1 cellular context compared by ENCODE assay signal in the genomic region with DNA sequence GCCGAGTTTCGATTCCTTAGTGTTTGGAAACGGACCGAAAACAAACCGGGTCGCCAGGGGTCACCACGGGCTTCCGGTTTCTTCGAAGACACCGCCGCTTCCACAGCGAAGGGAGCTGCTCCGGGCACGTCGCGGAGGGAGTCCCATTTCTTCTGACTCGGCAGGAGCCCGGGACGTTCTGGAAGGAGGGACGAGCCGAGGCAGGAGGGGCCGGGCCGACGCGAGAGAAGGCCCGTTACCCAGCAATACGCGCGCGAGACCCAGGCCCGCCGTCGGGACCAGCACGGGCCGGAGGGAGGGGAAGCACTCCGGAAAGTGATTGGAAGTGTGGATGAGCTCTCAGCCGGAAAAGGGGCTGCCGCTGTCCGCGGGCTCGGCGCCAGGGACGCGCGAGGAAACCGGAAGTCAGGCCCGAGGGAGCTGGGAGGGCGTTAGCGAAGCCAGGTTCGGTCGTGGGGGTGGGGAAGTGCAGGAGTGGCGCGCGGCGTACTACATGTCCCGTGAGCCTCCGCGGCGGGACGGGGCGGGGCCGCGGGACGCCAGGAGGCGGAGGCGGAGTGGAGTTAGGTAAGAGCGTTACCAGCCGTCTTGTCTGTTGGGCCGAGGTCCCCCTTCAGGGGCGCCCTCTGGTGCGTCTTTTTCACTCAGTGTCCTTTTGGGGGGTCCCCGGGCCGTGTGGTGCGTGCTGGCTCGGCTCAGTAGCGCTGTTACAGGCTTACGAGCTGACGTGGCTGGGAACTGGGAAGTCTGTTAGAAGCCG.
A peak's percentile ranks its signal among the peaks of the same experiment; 100 is the strongest.
TF ChIP-seq lines count a peak whose summit lies in the region.

A gene with protein sequence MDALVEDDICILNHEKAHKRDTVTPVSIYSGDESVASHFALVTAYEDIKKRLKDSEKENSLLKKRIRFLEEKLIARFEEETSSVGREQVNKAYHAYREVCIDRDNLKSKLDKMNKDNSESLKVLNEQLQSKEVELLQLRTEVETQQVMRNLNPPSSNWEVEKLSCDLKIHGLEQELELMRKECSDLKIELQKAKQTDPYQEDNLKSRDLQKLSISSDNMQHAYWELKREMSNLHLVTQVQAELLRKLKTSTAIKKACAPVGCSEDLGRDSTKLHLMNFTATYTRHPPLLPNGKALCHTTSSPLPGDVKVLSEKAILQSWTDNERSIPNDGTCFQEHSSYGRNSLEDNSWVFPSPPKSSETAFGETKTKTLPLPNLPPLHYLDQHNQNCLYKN (minus strand): TSS at position 188 of the 760 bp plus-strand sequence. CDS start 8,207 bp downstream, outside the sequence.
A gene with protein sequence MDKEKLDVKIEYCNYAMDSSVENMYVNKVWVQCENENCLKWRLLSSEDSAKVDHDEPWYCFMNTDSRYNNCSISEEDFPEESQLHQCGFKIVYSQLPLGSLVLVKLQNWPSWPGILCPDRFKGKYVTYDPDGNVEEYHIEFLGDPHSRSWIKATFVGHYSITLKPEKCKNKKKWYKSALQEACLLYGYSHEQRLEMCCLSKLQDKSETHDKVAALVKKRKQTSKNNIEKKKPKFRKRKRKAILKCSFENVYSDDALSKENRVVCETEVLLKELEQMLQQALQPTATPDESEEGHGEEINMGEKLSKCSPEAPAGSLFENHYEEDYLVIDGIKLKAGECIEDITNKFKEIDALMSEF (plus strand): TSS at position 85 of the 760 bp plus-strand sequence. CDS start 64,348 bp downstream, outside the sequence.

TF ChIP-seq in K562, 482 proteins besides CTCF, POLR2A, EP300 and RAD21 (continued from another document and continues in another):
- TF ChIP-seq, protein P1, sequence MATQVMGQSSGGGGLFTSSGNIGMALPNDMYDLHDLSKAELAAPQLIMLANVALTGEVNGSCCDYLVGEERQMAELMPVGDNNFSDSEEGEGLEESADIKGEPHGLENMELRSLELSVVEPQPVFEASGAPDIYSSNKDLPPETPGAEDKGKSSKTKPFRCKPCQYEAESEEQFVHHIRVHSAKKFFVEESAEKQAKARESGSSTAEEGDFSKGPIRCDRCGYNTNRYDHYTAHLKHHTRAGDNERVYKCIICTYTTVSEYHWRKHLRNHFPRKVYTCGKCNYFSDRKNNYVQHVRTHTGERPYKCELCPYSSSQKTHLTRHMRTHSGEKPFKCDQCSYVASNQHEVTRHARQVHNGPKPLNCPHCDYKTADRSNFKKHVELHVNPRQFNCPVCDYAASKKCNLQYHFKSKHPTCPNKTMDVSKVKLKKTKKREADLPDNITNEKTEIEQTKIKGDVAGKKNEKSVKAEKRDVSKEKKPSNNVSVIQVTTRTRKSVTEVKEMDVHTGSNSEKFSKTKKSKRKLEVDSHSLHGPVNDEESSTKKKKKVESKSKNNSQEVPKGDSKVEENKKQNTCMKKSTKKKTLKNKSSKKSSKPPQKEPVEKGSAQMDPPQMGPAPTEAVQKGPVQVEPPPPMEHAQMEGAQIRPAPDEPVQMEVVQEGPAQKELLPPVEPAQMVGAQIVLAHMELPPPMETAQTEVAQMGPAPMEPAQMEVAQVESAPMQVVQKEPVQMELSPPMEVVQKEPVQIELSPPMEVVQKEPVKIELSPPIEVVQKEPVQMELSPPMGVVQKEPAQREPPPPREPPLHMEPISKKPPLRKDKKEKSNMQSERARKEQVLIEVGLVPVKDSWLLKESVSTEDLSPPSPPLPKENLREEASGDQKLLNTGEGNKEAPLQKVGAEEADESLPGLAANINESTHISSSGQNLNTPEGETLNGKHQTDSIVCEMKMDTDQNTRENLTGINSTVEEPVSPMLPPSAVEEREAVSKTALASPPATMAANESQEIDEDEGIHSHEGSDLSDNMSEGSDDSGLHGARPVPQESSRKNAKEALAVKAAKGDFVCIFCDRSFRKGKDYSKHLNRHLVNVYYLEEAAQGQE (CRISPR knock-in tag; IDR thresholded peaks at IDR 0.05; ENCODE audit: low read depth), result peak; percentile 88
- TF ChIP-seq SIN3A (IDR thresholded peaks at IDR 0.05; ENCODE audit: borderline replicate concordance in 2 of 2, control insufficient read depth in 1 of 2, low read depth in 2 of 2, low read length in 2 of 2), result peak in 1 of 2 experiments; percentile 60; a peak in 2 of 4 replicates
- TF ChIP-seq HCFC1 (IDR thresholded peaks at IDR 0.05; ENCODE audit: low read depth, low read length), result peak; percentile 92
- TF ChIP-seq TRIM28 (IDR thresholded peaks at IDR 0.05), result 0 out of 2 replicates have a peak, but pooled peaks have one; percentile 19
- peak in 1 of 2 experiments; percentile 42; a peak in 1 of 4 replicates for TF ChIP-seq NONO (IDR thresholded peaks at IDR 0.05; ENCODE audit: low read depth in 2 of 2, low read length in 1 of 2)
- TF ChIP-seq POLR3G (IDR thresholded peaks at IDR 0.05; ENCODE audit: extremely low read depth, insufficient read length, insufficient replicate concordance), result no peak
- TF ChIP-seq KDM5B (IDR thresholded peaks at IDR 0.05; ENCODE audit: insufficient replicate concordance, low read depth, low read length), result peak; percentile 74
- peak; percentile 27 for TF ChIP-seq FUS (optimal IDR thresholded peaks at IDR 0.05; ENCODE audit: low read depth, low read length)
- 0 out of 2 replicates have a peak, but pooled peaks have one; percentile 48 for TF ChIP-seq RHOXF2B (CRISPR knock-in tag; conservative IDR thresholded peaks at IDR 0.05)
- peak; percentile 96 for TF ChIP-seq LCOR (CRISPR knock-in tag; IDR thresholded peaks at IDR 0.05)
- TF ChIP-seq, protein P2, sequence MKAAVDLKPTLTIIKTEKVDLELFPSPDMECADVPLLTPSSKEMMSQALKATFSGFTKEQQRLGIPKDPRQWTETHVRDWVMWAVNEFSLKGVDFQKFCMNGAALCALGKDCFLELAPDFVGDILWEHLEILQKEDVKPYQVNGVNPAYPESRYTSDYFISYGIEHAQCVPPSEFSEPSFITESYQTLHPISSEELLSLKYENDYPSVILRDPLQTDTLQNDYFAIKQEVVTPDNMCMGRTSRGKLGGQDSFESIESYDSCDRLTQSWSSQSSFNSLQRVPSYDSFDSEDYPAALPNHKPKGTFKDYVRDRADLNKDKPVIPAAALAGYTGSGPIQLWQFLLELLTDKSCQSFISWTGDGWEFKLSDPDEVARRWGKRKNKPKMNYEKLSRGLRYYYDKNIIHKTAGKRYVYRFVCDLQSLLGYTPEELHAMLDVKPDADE (conservative IDR thresholded peaks at IDR 0.05; ENCODE audit: control insufficient read depth, low read depth, low read length), result peak; percentile 90
- TF ChIP-seq FOXA3 (CRISPR knock-in tag; conservative IDR thresholded peaks at IDR 0.05 in 1 of 2, IDR thresholded peaks at IDR 0.05 in 1 of 2), result peak in 1 of 2 experiments; percentile 74; a peak in 1 of 4 replicates
- peak; percentile 57 for TF ChIP-seq CHD1 (IDR thresholded peaks at IDR 0.05; ENCODE audit: low read length)
- TF ChIP-seq, protein P3, sequence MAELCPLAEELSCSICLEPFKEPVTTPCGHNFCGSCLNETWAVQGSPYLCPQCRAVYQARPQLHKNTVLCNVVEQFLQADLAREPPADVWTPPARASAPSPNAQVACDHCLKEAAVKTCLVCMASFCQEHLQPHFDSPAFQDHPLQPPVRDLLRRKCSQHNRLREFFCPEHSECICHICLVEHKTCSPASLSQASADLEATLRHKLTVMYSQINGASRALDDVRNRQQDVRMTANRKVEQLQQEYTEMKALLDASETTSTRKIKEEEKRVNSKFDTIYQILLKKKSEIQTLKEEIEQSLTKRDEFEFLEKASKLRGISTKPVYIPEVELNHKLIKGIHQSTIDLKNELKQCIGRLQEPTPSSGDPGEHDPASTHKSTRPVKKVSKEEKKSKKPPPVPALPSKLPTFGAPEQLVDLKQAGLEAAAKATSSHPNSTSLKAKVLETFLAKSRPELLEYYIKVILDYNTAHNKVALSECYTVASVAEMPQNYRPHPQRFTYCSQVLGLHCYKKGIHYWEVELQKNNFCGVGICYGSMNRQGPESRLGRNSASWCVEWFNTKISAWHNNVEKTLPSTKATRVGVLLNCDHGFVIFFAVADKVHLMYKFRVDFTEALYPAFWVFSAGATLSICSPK (IDR thresholded peaks at IDR 0.05; ENCODE audit: borderline replicate concordance), result no peak
- peak; percentile 75; the same call in 1 of the 2 replicates for TF ChIP-seq ELF4 (CRISPR knock-in tag; IDR thresholded peaks at IDR 0.05)
- TF ChIP-seq HDAC8 (tag; IDR thresholded peaks at IDR 0.05), result peak; percentile 73; the same call in 1 of the 2 replicates
- TF ChIP-seq BDP1 (IDR thresholded peaks at IDR 0.05; ENCODE audit: insufficient read depth, insufficient read length), result no peak
- TF ChIP-seq, protein P4, sequence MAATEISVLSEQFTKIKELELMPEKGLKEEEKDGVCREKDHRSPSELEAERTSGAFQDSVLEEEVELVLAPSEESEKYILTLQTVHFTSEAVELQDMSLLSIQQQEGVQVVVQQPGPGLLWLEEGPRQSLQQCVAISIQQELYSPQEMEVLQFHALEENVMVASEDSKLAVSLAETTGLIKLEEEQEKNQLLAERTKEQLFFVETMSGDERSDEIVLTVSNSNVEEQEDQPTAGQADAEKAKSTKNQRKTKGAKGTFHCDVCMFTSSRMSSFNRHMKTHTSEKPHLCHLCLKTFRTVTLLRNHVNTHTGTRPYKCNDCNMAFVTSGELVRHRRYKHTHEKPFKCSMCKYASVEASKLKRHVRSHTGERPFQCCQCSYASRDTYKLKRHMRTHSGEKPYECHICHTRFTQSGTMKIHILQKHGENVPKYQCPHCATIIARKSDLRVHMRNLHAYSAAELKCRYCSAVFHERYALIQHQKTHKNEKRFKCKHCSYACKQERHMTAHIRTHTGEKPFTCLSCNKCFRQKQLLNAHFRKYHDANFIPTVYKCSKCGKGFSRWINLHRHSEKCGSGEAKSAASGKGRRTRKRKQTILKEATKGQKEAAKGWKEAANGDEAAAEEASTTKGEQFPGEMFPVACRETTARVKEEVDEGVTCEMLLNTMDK (IDR thresholded peaks at IDR 0.05; ENCODE audit: borderline replicate concordance, insufficient read depth, low read depth, low read length, poor library complexity, severe bottlenecking), result peak; percentile 63
- TF ChIP-seq SMARCB1 (IDR thresholded peaks at IDR 0.05; ENCODE audit: insufficient read length, low read depth), result no peak
- TF ChIP-seq, protein P5, sequence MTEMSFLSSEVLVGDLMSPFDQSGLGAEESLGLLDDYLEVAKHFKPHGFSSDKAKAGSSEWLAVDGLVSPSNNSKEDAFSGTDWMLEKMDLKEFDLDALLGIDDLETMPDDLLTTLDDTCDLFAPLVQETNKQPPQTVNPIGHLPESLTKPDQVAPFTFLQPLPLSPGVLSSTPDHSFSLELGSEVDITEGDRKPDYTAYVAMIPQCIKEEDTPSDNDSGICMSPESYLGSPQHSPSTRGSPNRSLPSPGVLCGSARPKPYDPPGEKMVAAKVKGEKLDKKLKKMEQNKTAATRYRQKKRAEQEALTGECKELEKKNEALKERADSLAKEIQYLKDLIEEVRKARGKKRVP (CRISPR knock-in tag; IDR thresholded peaks at IDR 0.05), result peak; percentile 52; the same call in 1 of the 2 replicates
- peak; percentile 32; the same call in 1 of the 2 replicates for TF ChIP-seq NCOR1 (IDR thresholded peaks at IDR 0.05)
- TF ChIP-seq ZNF644 (tag; IDR thresholded peaks at IDR 0.05; ENCODE audit: low read depth), result peak; percentile 79
- no peak for TF ChIP-seq MAFF (IDR thresholded peaks at IDR 0.05; ENCODE audit: low read length)
- TF ChIP-seq, protein P6, sequence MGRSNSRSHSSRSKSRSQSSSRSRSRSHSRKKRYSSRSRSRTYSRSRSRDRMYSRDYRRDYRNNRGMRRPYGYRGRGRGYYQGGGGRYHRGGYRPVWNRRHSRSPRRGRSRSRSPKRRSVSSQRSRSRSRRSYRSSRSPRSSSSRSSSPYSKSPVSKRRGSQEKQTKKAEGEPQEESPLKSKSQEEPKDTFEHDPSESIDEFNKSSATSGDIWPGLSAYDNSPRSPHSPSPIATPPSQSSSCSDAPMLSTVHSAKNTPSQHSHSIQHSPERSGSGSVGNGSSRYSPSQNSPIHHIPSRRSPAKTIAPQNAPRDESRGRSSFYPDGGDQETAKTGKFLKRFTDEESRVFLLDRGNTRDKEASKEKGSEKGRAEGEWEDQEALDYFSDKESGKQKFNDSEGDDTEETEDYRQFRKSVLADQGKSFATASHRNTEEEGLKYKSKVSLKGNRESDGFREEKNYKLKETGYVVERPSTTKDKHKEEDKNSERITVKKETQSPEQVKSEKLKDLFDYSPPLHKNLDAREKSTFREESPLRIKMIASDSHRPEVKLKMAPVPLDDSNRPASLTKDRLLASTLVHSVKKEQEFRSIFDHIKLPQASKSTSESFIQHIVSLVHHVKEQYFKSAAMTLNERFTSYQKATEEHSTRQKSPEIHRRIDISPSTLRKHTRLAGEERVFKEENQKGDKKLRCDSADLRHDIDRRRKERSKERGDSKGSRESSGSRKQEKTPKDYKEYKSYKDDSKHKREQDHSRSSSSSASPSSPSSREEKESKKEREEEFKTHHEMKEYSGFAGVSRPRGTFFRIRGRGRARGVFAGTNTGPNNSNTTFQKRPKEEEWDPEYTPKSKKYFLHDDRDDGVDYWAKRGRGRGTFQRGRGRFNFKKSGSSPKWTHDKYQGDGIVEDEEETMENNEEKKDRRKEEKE (IDR thresholded peaks at IDR 0.05; ENCODE audit: borderline replicate concordance in 1 of 2, control insufficient read depth in 1 of 2, low read depth in 2 of 2, low read length in 1 of 2), result 0 out of 4 replicates have a peak, but pooled peaks of 1 of the 2 experiments have one; percentile 28
- TF ChIP-seq, protein P7, sequence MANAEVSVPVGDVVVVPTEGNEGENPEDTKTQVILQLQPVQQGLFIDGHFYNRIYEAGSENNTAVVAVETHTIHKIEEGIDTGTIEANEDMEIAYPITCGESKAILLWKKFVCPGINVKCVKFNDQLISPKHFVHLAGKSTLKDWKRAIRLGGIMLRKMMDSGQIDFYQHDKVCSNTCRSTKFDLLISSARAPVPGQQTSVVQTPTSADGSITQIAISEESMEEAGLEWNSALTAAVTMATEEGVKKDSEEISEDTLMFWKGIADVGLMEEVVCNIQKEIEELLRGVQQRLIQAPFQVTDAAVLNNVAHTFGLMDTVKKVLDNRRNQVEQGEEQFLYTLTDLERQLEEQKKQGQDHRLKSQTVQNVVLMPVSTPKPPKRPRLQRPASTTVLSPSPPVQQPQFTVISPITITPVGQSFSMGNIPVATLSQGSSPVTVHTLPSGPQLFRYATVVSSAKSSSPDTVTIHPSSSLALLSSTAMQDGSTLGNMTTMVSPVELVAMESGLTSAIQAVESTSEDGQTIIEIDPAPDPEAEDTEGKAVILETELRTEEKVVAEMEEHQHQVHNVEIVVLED (CRISPR knock-in tag; IDR thresholded peaks at IDR 0.05), result peak; percentile 74
- peak; percentile 83 for TF ChIP-seq HMGN3 (IDR thresholded peaks at IDR 0.05; ENCODE audit: borderline replicate concordance, extremely low read depth, insufficient read length, low read depth, low read length)
- 0 out of 2 replicates have a peak, but pooled peaks have one; percentile 69 for TF ChIP-seq RFX7 (CRISPR knock-in tag; IDR thresholded peaks at IDR 0.05)
- TF ChIP-seq, protein P8, sequence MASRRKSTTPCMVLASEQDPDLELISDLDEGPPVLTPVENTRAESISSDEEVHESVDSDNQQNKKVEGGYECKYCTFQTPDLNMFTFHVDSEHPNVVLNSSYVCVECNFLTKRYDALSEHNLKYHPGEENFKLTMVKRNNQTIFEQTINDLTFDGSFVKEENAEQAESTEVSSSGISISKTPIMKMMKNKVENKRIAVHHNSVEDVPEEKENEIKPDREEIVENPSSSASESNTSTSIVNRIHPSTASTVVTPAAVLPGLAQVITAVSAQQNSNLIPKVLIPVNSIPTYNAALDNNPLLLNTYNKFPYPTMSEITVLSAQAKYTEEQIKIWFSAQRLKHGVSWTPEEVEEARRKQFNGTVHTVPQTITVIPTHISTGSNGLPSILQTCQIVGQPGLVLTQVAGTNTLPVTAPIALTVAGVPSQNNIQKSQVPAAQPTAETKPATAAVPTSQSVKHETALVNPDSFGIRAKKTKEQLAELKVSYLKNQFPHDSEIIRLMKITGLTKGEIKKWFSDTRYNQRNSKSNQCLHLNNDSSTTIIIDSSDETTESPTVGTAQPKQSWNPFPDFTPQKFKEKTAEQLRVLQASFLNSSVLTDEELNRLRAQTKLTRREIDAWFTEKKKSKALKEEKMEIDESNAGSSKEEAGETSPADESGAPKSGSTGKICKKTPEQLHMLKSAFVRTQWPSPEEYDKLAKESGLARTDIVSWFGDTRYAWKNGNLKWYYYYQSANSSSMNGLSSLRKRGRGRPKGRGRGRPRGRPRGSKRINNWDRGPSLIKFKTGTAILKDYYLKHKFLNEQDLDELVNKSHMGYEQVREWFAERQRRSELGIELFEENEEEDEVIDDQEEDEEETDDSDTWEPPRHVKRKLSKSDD (conservative IDR thresholded peaks at IDR 0.05; ENCODE audit: low read length), result no peak
- no peak for TF ChIP-seq SLC30A9 (CRISPR knock-in tag; IDR thresholded peaks at IDR 0.05)
